ENCODE assay signal across 24 cellular contexts in genomic region chr6:33790910-33791309, GRCh38. TPM values are rescaled to one million over a fixed set of nuclear protein-coding genes. Genes with fewer than 3 reads are reported as not detected.
"Had no signal": no experiment of that assay in that cellular context is flagged by ENCODE, and none has a peak within 500 bp of the region (broad histone marks: within the 10 kb centered on the region; RNA-seq: fewer than 3 reads in every experiment).

No MANE protein-coding gene starts in this region.

- H3K27ac ChIP-seq: breast epithelium, gastrocnemius medialis, prostate gland, right atrium auricular region, suprapubic skin, VCaP had no signal

- ATAC-seq: esophagus mucosa; gastrocnemius medialis; natural killer cell treated with Interleukin-12 subunit alpha and Interleukin-12 subunit beta and Interleukin-15 and Interleukin-18, amount 100 ng/mL, for 72 hours; stimulated activated naive CD8-positive, alpha-beta T cell treated with anti-CD3 and anti-CD28 coated beads, Interleukin-15, amount 100 ng/mL, for 72 hours; T-helper 17 cell had no signal

- H3K27ac Mint-ChIP-seq: T-helper 17 cell had no signal

- H3K27me3 Mint-ChIP-seq: stimulated activated naive CD8-positive, alpha-beta T cell treated with anti-CD3 and anti-CD28 coated beads, Interleukin-15, amount 100 ng/mL, for 72 hours had no signal

- H3K9me3 ChIP-seq: breast epithelium, gastrocnemius medialis, prostate gland, right atrium auricular region, suprapubic skin had no signal

- H3K9me3 Mint-ChIP-seq: natural killer cell treated with Interleukin-12 subunit alpha and Interleukin-12 subunit beta and Interleukin-15 and Interleukin-18, amount 100 ng/mL, for 72 hours; stimulated activated naive CD8-positive, alpha-beta T cell treated with anti-CD3 and anti-CD28 coated beads, Interleukin-15, amount 100 ng/mL, for 72 hours had no signal

- H3K4me3 ChIP-seq: breast epithelium, gastrocnemius medialis, prostate gland, right atrium auricular region, suprapubic skin had no signal

- H3K36me3 ChIP-seq: breast epithelium, gastrocnemius medialis, prostate gland, suprapubic skin had no signal

- H3K27me3 ChIP-seq: breast epithelium, right atrium auricular region had no signal

- DNase-seq: activated CD4-positive, alpha-beta T cell treated with anti-CD3 and anti-CD28 coated beads for 1 hour; activated CD8-positive, alpha-beta memory T cell treated with anti-CD3 and anti-CD28 coated beads for 24 hours; activated CD8-positive, alpha-beta memory T cell treated with anti-CD3 and anti-CD28 coated beads, Interleukin-2, amount 50 U/mL, for 48 hours; activated effector memory CD4-positive, alpha-beta T cell treated with anti-CD3 and anti-CD28 coated beads, Interleukin-2, amount 50 U/mL, for 16 hours; activated naive CD4-positive, alpha-beta T cell treated with anti-CD3 and anti-CD28 coated beads, Interleukin-2, amount 50 U/mL, for 16 hours; activated T-cell treated with anti-CD3 and anti-CD28 coated beads, Interleukin-2, amount 50 U/mL, for 48 hours; aorta; cortex of kidney; gastrocnemius medialis; head of caudate nucleus; stimulated activated CD4-positive, alpha-beta T cell treated with anti-CD3 and anti-CD28 coated beads, Interleukin-12 subunit alpha, Interleukin-12 subunit beta, amount 100 ng/mL, for 4 hours; stimulated activated CD4-positive, alpha-beta T cell treated with anti-CD3 and anti-CD28 coated beads, Interleukin-2, amount 100 ng/mL, for 24 hours; stimulated activated naive CD8-positive, alpha-beta T cell treated with anti-CD3 and anti-CD28 coated beads, Interleukin-15, amount 100 ng/mL, for 72 hours; T-helper 17 cell; trophoblast cell had no signal

RNA-seq across cellular contexts. Expression of gene MLN, which starts 12.9 kb away (rescaled TPM):
- total RNA-seq: aorta; breast epithelium; esophagus mucosa; gastrocnemius medialis; lower leg skin; natural killer cell treated with Interleukin-12 subunit alpha and Interleukin-12 subunit beta and Interleukin-15 and Interleukin-18, amount 100 ng/mL, for 72 hours; osteocyte; prostate gland; right atrium auricular region; suprapubic skin; T-helper 17 cell had no signal

RNA-seq across cellular contexts. Expression of gene IP6K3, which starts 44.2 kb away (rescaled TPM):
- total RNA-seq: natural killer cell treated with Interleukin-12 subunit alpha and Interleukin-12 subunit beta and Interleukin-15 and Interleukin-18, amount 100 ng/mL, for 72 hours; T-helper 17 cell had no signal
